In the genomic region with DNA sequence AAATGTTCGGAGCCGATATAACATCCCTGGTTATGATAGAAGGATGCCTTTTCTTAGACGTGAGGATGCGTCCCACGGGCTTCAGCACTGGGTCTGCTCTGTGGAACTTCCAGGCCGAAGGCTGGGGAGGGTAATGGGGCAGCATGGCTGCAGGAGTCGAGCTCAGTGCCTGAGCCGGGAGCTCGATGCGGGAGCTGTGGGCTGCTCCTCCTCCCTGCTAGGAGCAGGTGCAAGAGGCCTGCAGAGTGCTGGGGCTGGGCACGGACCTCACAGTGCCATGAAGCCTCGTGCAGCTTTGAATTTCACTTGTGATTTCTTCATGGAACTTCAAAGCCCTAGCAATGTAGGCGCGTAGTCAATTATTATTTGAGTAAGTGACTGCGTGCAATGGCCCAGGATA, we compare ENCODE assay signal across 17 cellular contexts. TPM values are rescaled to one million over a fixed set of nuclear protein-coding genes. Genes with fewer than 3 reads are reported as not detected.
A peak's percentile ranks its signal among the peaks of the same experiment; 100 is the strongest.
DNase-seq lines count a peak whose midpoint lies in the region; ATAC-seq and TF ChIP-seq lines count a peak whose summit lies in the region.
"Had no signal": no experiment of that assay in that cellular context is flagged by ENCODE, and none has a peak within 500 bp of the region (broad histone marks: within the 10 kb centered on the region; RNA-seq: fewer than 3 reads in every experiment).

No MANE protein-coding gene starts in this region.

- H3K36me3 Mint-ChIP-seq in endodermal cell (ENCODE audit: low read depth), result no peaks in the 10 kb centered on the region
- H3K36me3 Mint-ChIP-seq: CD4-positive, alpha-beta memory T cell had no signal

- peaks cover 12 to 88% (median 50%) of the 10 kb centered on the region in 11 experiments; a peak in 20 of 22 replicates for H4K20me1 ChIP-seq in BLaER1 treated with 17β-estradiol and CSF1 and Interleukin-3, amounts not matched to agents 10 nM and 100 nM

- H3K27ac ChIP-seq in left ventricle myocardium inferior (replicated peaks) (peak overlapping the region; percentile 96), endodermal cell (ENCODE audit: low read depth, low read length) (no peak overlapping the region), gastrocnemius medialis (peak overlapping the region; percentile 87 to 97 (median 94))
- no peak overlapping the region for H3K27ac ChIP-seq in BLaER1 treated with 17β-estradiol and CSF1 and Interleukin-3, amounts not matched to agents 10 nM and 100 nM

- H3K4me1 ChIP-seq in left ventricle myocardium inferior (peaks cover 78% of the 10 kb centered on the region), endodermal cell (ENCODE audit: control insufficient read depth, insufficient read depth, low read length) (no peaks in the 10 kb centered on the region), gastrocnemius medialis (peaks cover 95 to 97% of the 10 kb centered on the region in 2 donors)
- peaks cover 60 to 99% (median 93%) of the 10 kb centered on the region in 10 experiments for H3K4me1 ChIP-seq in BLaER1 treated with 17β-estradiol and CSF1 and Interleukin-3, amounts not matched to agents 10 nM and 100 nM

- ATAC-seq in Right ventricle myocardium inferior (no peak), gastrocnemius medialis (peak; percentile 47 to 50)
- ATAC-seq: GM23338, HCT116 had no signal

- H3K27me3 ChIP-seq in left ventricle myocardium inferior (ENCODE audit: low read depth) (no peaks in the 10 kb centered on the region), endodermal cell (ENCODE audit: control insufficient read depth, insufficient read depth, low read length, poor library complexity, severe bottlenecking) (peaks cover 7% of the 10 kb centered on the region), gastrocnemius medialis (no peaks in the 10 kb centered on the region)
- peaks cover 9 to 93% (median 18%) of the 10 kb centered on the region in 11 experiments for H3K27me3 ChIP-seq in BLaER1 treated with 17β-estradiol and CSF1 and Interleukin-3, amounts not matched to agents 10 nM and 100 nM

- peak overlapping the region in 10 of 11 experiments; percentile 48 to 97 (median 94); a peak in 21 of 22 replicates for H3K4me2 ChIP-seq in BLaER1 treated with 17β-estradiol and CSF1 and Interleukin-3, amounts not matched to agents 10 nM and 100 nM
- H3K4me2 ChIP-seq: GM23338 had no signal

- peak overlapping the region; percentile 75 for H3K4me3 ChIP-seq in left ventricle myocardium inferior
- no peak overlapping the region for H3K4me3 ChIP-seq in BLaER1 treated with 17β-estradiol and CSF1 and Interleukin-3, amounts not matched to agents 10 nM and 100 nM
- no peak overlapping the region for H3K4me3 ChIP-seq in endodermal cell (ENCODE audit: low read length)
- H3K4me3 ChIP-seq in gastrocnemius medialis, result peak overlapping the region in 1 of 4 donors; percentile 4
- H3K4me3 ChIP-seq: GM23338 had no signal

- H3K36me3 ChIP-seq in left ventricle myocardium inferior, result peaks cover 3% of the 10 kb centered on the region
- H3K36me3 ChIP-seq in BLaER1 treated with 17β-estradiol and CSF1 and Interleukin-3, amounts not matched to agents 10 nM and 100 nM, result peaks cover 0 to 2% (median 0%) of the 10 kb centered on the region in 11 experiments; a peak in 2 of 22 replicates
- no peaks in the 10 kb centered on the region for H3K36me3 ChIP-seq in endodermal cell (ENCODE audit: control insufficient read depth, insufficient read depth, low read length)
- no peaks in the 10 kb centered on the region for H3K36me3 ChIP-seq in gastrocnemius medialis

- intact Hi-C loops in left ventricle myocardium inferior (cut with micrococcal nuclease), result no loop called here
- intact Hi-C loops in Right ventricle myocardium inferior (cut with DNase I), result no loop called here
- intact Hi-C loops in gastrocnemius medialis (cut with DNase I; ENCODE audit: low total_unique reads), result loop anchor here (10.0 kb wide), 2 partner anchors 742 to 1168 kb away; no protein-coding TSS in a partner anchor

- in situ Hi-C loops in gastrocnemius medialis (cut with MboI; ENCODE audit: low sequenced_read_pairs in 4 of 4), result no loop called here

- peak; percentile 42 to 52 for TF ChIP-seq POLR2A in gastrocnemius medialis (IDR thresholded peaks at IDR 0.05)

- H3K9me3 Mint-ChIP-seq in endodermal cell, result no peaks in the 10 kb centered on the region
- H3K9me3 Mint-ChIP-seq: CD4-positive, alpha-beta memory T cell; GM23338; HFFc6 had no signal

- H3K9me3 ChIP-seq in left ventricle myocardium inferior (replicated peaks), result no peaks in the 10 kb centered on the region
- H3K9me3 ChIP-seq in BLaER1 treated with 17β-estradiol and CSF1 and Interleukin-3, amounts not matched to agents 10 nM and 100 nM (replicated peaks in 1 of 11), result no peaks in the 10 kb centered on the region
- H3K9me3 ChIP-seq in endodermal cell (ENCODE audit: control insufficient read depth, low read length), result no peaks in the 10 kb centered on the region
- H3K9me3 ChIP-seq in gastrocnemius medialis, result no peaks in the 10 kb centered on the region

- H3K4me3 Mint-ChIP-seq in endodermal cell, result no peak overlapping the region
- H3K4me3 Mint-ChIP-seq: B cell, GM23338, HFFc6 had no signal

- no peaks in the 10 kb centered on the region for H3K4me1 Mint-ChIP-seq in endodermal cell

- WGBS in endodermal cell (ENCODE audit: insufficient coverage in 1 of 2, insufficient read length in 1 of 2), 2 experiments, result 87 to 94% methylated on average over 12 to 15 of the region's 15 CpGs

- no peak overlapping the region for H3K27ac Mint-ChIP-seq in endodermal cell
- H3K27ac Mint-ChIP-seq: B cell; CD14-positive monocyte; CD4-positive, alpha-beta memory T cell; GM23338; HFFc6 had no signal

- TF ChIP-seq CTCF in left ventricle myocardium inferior (IDR thresholded peaks at IDR 0.05; ENCODE audit: borderline replicate concordance) (no peak), endodermal cell (conservative IDR thresholded peaks at IDR 0.05) (no peak), gastrocnemius medialis (IDR thresholded peaks at IDR 0.05 in 4 of 5, conservative IDR thresholded peaks at IDR 0.05 in 1 of 5) (no peak)

- DNase-seq in left ventricle myocardium inferior, result no peak
- DNase-seq in Right ventricle myocardium inferior (ENCODE audit: missing footprints), result no peak
- DNase-seq in endodermal cell, result peak; percentile 29
- peak; percentile 75 to 87 for DNase-seq in gastrocnemius medialis
- no peak for DNase-seq in NAMALWA (ENCODE audit: low spot score)
- DNase-seq in C1 segment of cervical spinal cord (lab: John Stamatoyannopoulos, UW), result no peak
- DNase-seq: CD4-positive, alpha-beta memory T cell; DMS153; DMS79; GF-D8; HFFc6; IMR-90 had no signal

- H3K27me3 Mint-ChIP-seq in endodermal cell (ENCODE audit: insufficient read depth), result peaks cover 16% of the 10 kb centered on the region

- H3K9ac ChIP-seq in BLaER1 treated with 17β-estradiol and CSF1 and Interleukin-3, amounts not matched to agents 10 nM and 100 nM, result no peak overlapping the region
- H3K9ac ChIP-seq in endodermal cell (ENCODE audit: extremely low read depth, low read length, poor library complexity, severe bottlenecking), result no peak overlapping the region

RNA-seq across cellular contexts. Expression of a gene that starts 6.0 kb away (rescaled TPM):
- total RNA-seq in left ventricle myocardium inferior (253 TPM), Right ventricle myocardium inferior (243 TPM), endodermal cell (under 1 TPM; 0.58 to 0.66 TPM), gastrocnemius medialis (100 to 1,000 TPM in 1 of 4 donors, 10 to 100 TPM in 3; 57.8 to 114 (median 77.7) TPM)
- 1.3 TPM for polyA plus RNA-seq in endodermal cell (2013, experiment 1 of 2)
- 1.5 TPM for polyA plus RNA-seq in endodermal cell (2013, experiment 2 of 2)

RNA-seq across cellular contexts. Expression of a gene that starts 33.3 kb away (rescaled TPM):
- 2.1 TPM for total RNA-seq in left ventricle myocardium inferior
- 2.7 TPM for total RNA-seq in Right ventricle myocardium inferior
- total RNA-seq in endodermal cell, result 1 to 10 TPM; 1.3 to 1.9 TPM
- 2.6 TPM for polyA plus RNA-seq in endodermal cell (2013, experiment 1 of 2)
- 2.6 TPM for polyA plus RNA-seq in endodermal cell (2013, experiment 2 of 2)
- total RNA-seq in gastrocnemius medialis, result 1 to 10 TPM; 1.1 to 4.8 (median 2.9) TPM

RNA-seq across cellular contexts. Expression of a gene that starts 38.8 kb away (rescaled TPM):
- 20.5 TPM for total RNA-seq in left ventricle myocardium inferior
- total RNA-seq in Right ventricle myocardium inferior, result 19.4 TPM
- 10 to 100 TPM; 43.1 to 45.7 TPM for total RNA-seq in endodermal cell
- polyA plus RNA-seq in endodermal cell (2013, experiment 1 of 2), result 27.9 TPM
- polyA plus RNA-seq in endodermal cell (2013, experiment 2 of 2), result 24.7 TPM
- 10 to 100 TPM; 16.4 to 24.7 (median 16.8) TPM for total RNA-seq in gastrocnemius medialis

Comparison
In these comparisons a context has a peak if more than half of its experiments do, and no peak if none do; other contexts are left out.
1. DNase-seq: peak in endodermal cell (single experiment) and gastrocnemius medialis (2 of 2); none in left ventricle myocardium inferior (single experiment), Right ventricle myocardium inferior (single experiment), NAMALWA (single experiment) and C1 segment of cervical spinal cord (0 of 14).
2. H3K27ac ChIP-seq: peak in left ventricle myocardium inferior (single experiment) and gastrocnemius medialis (4 of 4); none in BLaER1 treated with 17β-estradiol and CSF1 and Interleukin-3, amounts not matched to agents 10 nM and 100 nM (0 of 11) and endodermal cell (single experiment).
3. RNA of a gene that starts 6.0 kb away (total RNA-seq): 253 TPM in left ventricle myocardium inferior (single experiment), 243 TPM in Right ventricle myocardium inferior (single experiment) and 57.8 to 114 TPM in gastrocnemius medialis; 0.58 to 0.66 TPM in endodermal cell; every median in the first group is over 10 times any median in the second.